In genomic region chr7:23617482-23617881, GRCh38 we compare ENCODE assay signal across 29 cellular contexts.
"Had no signal": no experiment of that assay in that cellular context is flagged by ENCODE, and none has a peak within 500 bp of the region (broad histone marks: within the 10 kb centered on the region; RNA-seq: fewer than 3 reads in every experiment).

No MANE protein-coding gene starts in this region.

- H3K9me3 ChIP-seq: colonic mucosa had no signal

- H3K4me3 Mint-ChIP-seq: dendritic cell treated with granulocyte-macrophage colony-stimulating factor and Interleukin-4, amounts not matched to agents 40 ng/mL and 50 ng/mL, for 4 days; effector memory CD8-positive, alpha-beta T cell; endodermal cell had no signal

- H3K27me3 ChIP-seq: colonic mucosa, dorsolateral prefrontal cortex, esophagus muscularis mucosa, esophagus squamous epithelium, foreskin keratinocyte, gastrocnemius medialis, gastroesophageal sphincter, heart left ventricle, heart right ventricle, hepatocyte had no signal

- DNase-seq: colonic mucosa; cortex of kidney; dorsolateral prefrontal cortex; effector CD4-positive, alpha-beta T cell; effector CD8-positive, alpha-beta T cell; effector memory CD4-positive, alpha-beta T cell; effector memory CD8-positive, alpha-beta T cell; endodermal cell; erythroblast; esophagus squamous epithelium; foreskin fibroblast; foreskin melanocyte; gastrocnemius medialis; glutamatergic neuron; head of caudate nucleus; heart left ventricle; heart right ventricle had no signal

- H3K36me3 ChIP-seq: colonic mucosa had no signal

- H3K27ac Mint-ChIP-seq: dendritic cell treated with granulocyte-macrophage colony-stimulating factor and Interleukin-4, amounts not matched to agents 40 ng/mL and 50 ng/mL, for 4 days; effector memory CD8-positive, alpha-beta T cell; endodermal cell had no signal

- H2AFZ ChIP-seq: hepatocyte had no signal

- H3K79me2 ChIP-seq: hepatocyte had no signal

- H3K4me3 ChIP-seq: colonic mucosa, coronary artery, dorsolateral prefrontal cortex, esophagus muscularis mucosa, esophagus squamous epithelium, gastrocnemius medialis, gastroesophageal sphincter, heart left ventricle, heart right ventricle, hepatocyte had no signal

- ATAC-seq: effector memory CD8-positive, alpha-beta T cell; esophagus mucosa; gastrocnemius medialis; gastroesophageal sphincter had no signal

- H3K27ac ChIP-seq: colonic mucosa, coronary artery, dorsolateral prefrontal cortex, epithelial cell of prostate, esophagus muscularis mucosa, esophagus squamous epithelium, foreskin keratinocyte, gastrocnemius medialis, gastroesophageal sphincter, heart left ventricle, heart right ventricle, hepatocyte had no signal

- H3K27me3 Mint-ChIP-seq: dendritic cell treated with granulocyte-macrophage colony-stimulating factor and Interleukin-4, amounts not matched to agents 40 ng/mL and 50 ng/mL, for 4 days; effector memory CD8-positive, alpha-beta T cell had no signal

- H3K4me2 ChIP-seq: hepatocyte had no signal

- FAIRE-seq: colon, endometrium, endothelial cell of umbilical vein, frontal cortex had no signal

- H3K4me1 ChIP-seq: colonic mucosa, esophagus squamous epithelium, foreskin keratinocyte, gastroesophageal sphincter had no signal

- H3K4me1 Mint-ChIP-seq: endodermal cell had no signal
